In genomic region chr2:73952499-73953446, GRCh38 we compare ENCODE assay signal across 13 cellular contexts. TPM values are rescaled to one million over a fixed set of nuclear protein-coding genes. Genes with fewer than 3 reads are reported as not detected.
DNase-seq lines count a peak whose midpoint lies in the region; ATAC-seq and TF ChIP-seq lines count a peak whose summit lies in the region.
"Had no signal": no experiment of that assay in that cellular context is flagged by ENCODE, and none has a peak within 500 bp of the region (broad histone marks: within the 10 kb centered on the region; RNA-seq: fewer than 3 reads in every experiment).

No MANE protein-coding gene starts in this region.

- peak overlapping the region; percentile 34 for H3K27ac Mint-ChIP-seq in HFFc6

- H3K79me2 ChIP-seq in ACC112 (ENCODE audit: control insufficient read depth, insufficient read depth, low read length, unreplicated experiment): peaks cover 11% of the 10 kb centered on the region

- H3K9me3 Mint-ChIP-seq in HFFc6: no peaks in the 10 kb centered on the region

- H3K4me3 ChIP-seq in ACC112 (ENCODE audit: low read depth, low read length) (no peak overlapping the region), suprapubic skin (no peak overlapping the region)
- H3K4me3 ChIP-seq: esophagus muscularis mucosa had no signal

- H3K4me1 Mint-ChIP-seq in HFFc6 (ENCODE audit: low read depth): peaks cover 30% of the 10 kb centered on the region

- peak; percentile 35 for DNase-seq in HFFc6
- DNase-seq in anterior cingulate cortex (lab: John Stamatoyannopoulos, UW): peak in 32 of 58 donors; percentile 2 to 77 (median 20)
- DNase-seq in inferior parietal cortex (ENCODE audit: extremely low spot score): peak; percentile 34
- no peak for DNase-seq in suprapubic skin (ENCODE audit: low spot score in 2 of 2)
- DNase-seq in DMS79 (lab: John Stamatoyannopoulos, UW): no peak
- DNase-seq: activated effector memory CD4-positive, alpha-beta T cell treated with anti-CD3 and anti-CD28 coated beads, Interleukin-2, amount 50 U/mL, for 16 hours; MM.1S had no signal

- H3K4me1 ChIP-seq in ACC112 (ENCODE audit: control insufficient read depth, insufficient read depth, low read length, unreplicated experiment) (peaks cover 13% of the 10 kb centered on the region), suprapubic skin (no peaks in the 10 kb centered on the region)

- no peak for TF ChIP-seq POLR2A in suprapubic skin (IDR thresholded peaks at IDR 0.05)

- ATAC-seq in GM19452 (IDR thresholded peaks at IDR 0.05; ENCODE audit: unreplicated experiment) (no peak), GM18858 (IDR thresholded peaks at IDR 0.05; ENCODE audit: unreplicated experiment) (no peak)

- no peak overlapping the region for H2AFZ ChIP-seq in ACC112 (ENCODE audit: low read length, unreplicated experiment)

- no peaks in the 10 kb centered on the region for H3K27me3 Mint-ChIP-seq in HFFc6 (ENCODE audit: insufficient read depth)

- peaks cover 46% of the 10 kb centered on the region for H3K36me3 ChIP-seq in ACC112 (ENCODE audit: insufficient read depth, low read length)
- H3K36me3 ChIP-seq in suprapubic skin: peaks cover 92% of the 10 kb centered on the region

- peaks cover 64% of the 10 kb centered on the region for H3K36me3 Mint-ChIP-seq in HFFc6 (ENCODE audit: low read depth)

- H3K9me3 ChIP-seq in suprapubic skin: no peaks in the 10 kb centered on the region
- H3K9me3 ChIP-seq: esophagus muscularis mucosa, neutrophil had no signal

- H3K27ac ChIP-seq in ACC112 (ENCODE audit: low read depth, low read length) (peak overlapping the region; percentile 34), suprapubic skin (no peak overlapping the region)
- H3K27ac ChIP-seq: esophagus muscularis mucosa, neutrophil had no signal

- 81% methylated on average over 12 of the region's 12 CpGs for WGBS in suprapubic skin

- TF ChIP-seq CTCF in HFFc6 (IDR thresholded peaks at IDR 0.05) (no peak), suprapubic skin (IDR thresholded peaks at IDR 0.05) (no peak)

- TF ChIP-seq EP300 in suprapubic skin (IDR thresholded peaks at IDR 0.05): no peak

- H3K27me3 ChIP-seq in ACC112 (ENCODE audit: insufficient read depth, low read length): no peaks in the 10 kb centered on the region
- H3K27me3 ChIP-seq in suprapubic skin: no peaks in the 10 kb centered on the region
- H3K27me3 ChIP-seq: esophagus muscularis mucosa, neutrophil had no signal

- H3K4me3 Mint-ChIP-seq in HFFc6: no peak overlapping the region

RNA-seq across cellular contexts. Expression of gene DGUOK, which starts 26.1 kb away (rescaled TPM):
- 10 to 100 TPM; 63.2 to 73.3 (median 69.3) TPM for total RNA-seq in HFFc6 (2021; fragmentation: NEBNext Ultra II Directional; extraction: Animal tissue kit (Norgen Biotek cat#: 25700))
- total RNA-seq in suprapubic skin: 10 to 100 TPM; 26.2 to 74.9 (median 48.1) TPM

RNA-seq across cellular contexts. Expression of gene TET3, which starts 31.9 kb away (rescaled TPM):
- total RNA-seq in HFFc6 (2021; fragmentation: NEBNext Ultra II Directional; extraction: Animal tissue kit (Norgen Biotek cat#: 25700)): 1 to 10 TPM; 3.2 to 3.7 (median 3.4) TPM
- 10 to 100 TPM; 53.6 to 75.3 (median 58.4) TPM for total RNA-seq in suprapubic skin

RNA-seq across cellular contexts. Expression of gene ACTG2, which starts 60.0 kb away (rescaled TPM):
- 1 to 10 TPM in 4 of 6 experiments, under 1 TPM in 2; 0.17 to 2.3 (median 2.1) TPM for total RNA-seq in HFFc6 (2021; fragmentation: NEBNext Ultra II Directional; extraction: Animal tissue kit (Norgen Biotek cat#: 25700))
- total RNA-seq in suprapubic skin: 10 to 100 TPM in 3 of 4 donors, 1 to 10 TPM in 1; 9.4 to 43.5 (median 20.7) TPM
- total RNA-seq: T-helper 2 cell treated with Interferon-gamma antibody and Interleukin-4, amounts not matched to agents 100 ng/mL and 5 ng/mL, for 36 hours had no signal

Comparison
In these comparisons a context has a peak if more than half of its experiments do, and no peak if none do; other contexts are left out.
1. DNase-seq: peak in HFFc6 (single experiment), anterior cingulate cortex (32 of 58) and inferior parietal cortex (single experiment); none in suprapubic skin (0 of 2) and DMS79 (single experiment).
2. RNA of gene TET3, which starts 31.9 kb away (total RNA-seq): 53.6 to 75.3 TPM in suprapubic skin; 3.2 to 3.7 TPM in HFFc6; every median in the first group is over 10 times any median in the second.